ENCODE assay signal across 15 cellular contexts in genomic region chr20:62511300-62511914, GRCh38. TPM values are rescaled to one million over a fixed set of nuclear protein-coding genes. Genes with fewer than 3 reads are reported as not detected.
"Had no signal": no experiment of that assay in that cellular context is flagged by ENCODE, and none has a peak within 500 bp of the region (broad histone marks: within the 10 kb centered on the region; RNA-seq: fewer than 3 reads in every experiment).

No MANE protein-coding gene starts in this region.

- H3K4me3 Mint-ChIP-seq: activated CD8-positive, alpha-beta memory T cell treated with anti-CD3 and anti-CD28 coated beads, Interleukin-2, amount 10 ng/mL, durations not matched to agents 7 days and 5 days; activated T-cell treated with anti-CD3 and anti-CD28 coated beads, Interleukin-2, amount 50 U/mL, for 24 hours; type B pancreatic cell had no signal

- H3K27me3 Mint-ChIP-seq: type B pancreatic cell had no signal

- H3K36me3 ChIP-seq: neutrophil had no signal

- H3K36me3 Mint-ChIP-seq: activated CD8-positive, alpha-beta memory T cell treated with anti-CD3 and anti-CD28 coated beads, Interleukin-2, amount 10 ng/mL, durations not matched to agents 7 days and 5 days; activated naive CD4-positive, alpha-beta T cell treated with anti-CD3 and anti-CD28 coated beads, Interleukin-2, amount 50 U/mL, for 72 hours; type B pancreatic cell had no signal

- H3K9me3 Mint-ChIP-seq: activated naive CD4-positive, alpha-beta T cell treated with anti-CD3 and anti-CD28 coated beads, Interleukin-2, amount 50 U/mL, for 72 hours; activated T-cell treated with anti-CD3 and anti-CD28 coated beads, Interleukin-2, amount 50 U/mL, for 24 hours; type B pancreatic cell had no signal

- H3K27ac ChIP-seq: neutrophil had no signal

- H3K9me3 ChIP-seq: neutrophil had no signal

- H3K27ac Mint-ChIP-seq: activated CD8-positive, alpha-beta memory T cell treated with anti-CD3 and anti-CD28 coated beads, Interleukin-2, amount 10 ng/mL, durations not matched to agents 7 days and 5 days; activated naive CD4-positive, alpha-beta T cell treated with anti-CD3 and anti-CD28 coated beads, Interleukin-2, amount 50 U/mL, for 72 hours; activated T-cell treated with anti-CD3 and anti-CD28 coated beads, Interleukin-2, amount 50 U/mL, for 24 hours; type B pancreatic cell had no signal

- H3K4me3 ChIP-seq: dorsolateral prefrontal cortex had no signal

- DNase-seq: activated CD4-positive, alpha-beta T cell treated with anti-CD3 and anti-CD28 coated beads for 1 hour; activated CD4-positive, alpha-beta T cell treated with anti-CD3 and anti-CD28 coated beads, Interleukin-2, amount 50 U/mL, for 48 hours; activated CD8-positive, alpha-beta memory T cell treated with anti-CD3 and anti-CD28 coated beads, Interleukin-2, amount 10 ng/mL, durations not matched to agents 7 days and 5 days; activated effector memory CD4-positive, alpha-beta T cell treated with Interleukin-2 at 50 U/mL for 16 hours; activated T-cell treated with anti-CD3 and anti-CD28 coated beads, Interleukin-2, amount 50 U/mL, for 24 hours; islet precursor cell; mesendoderm; right cardiac atrium; stimulated activated CD4-positive, alpha-beta T cell treated with anti-CD3 and anti-CD28 coated beads, Interleukin-2, amount 100 ng/mL, for 24 hours; stimulated activated naive CD4-positive, alpha-beta T cell; T-helper 9 cell had no signal

- H3K4me1 Mint-ChIP-seq: activated CD8-positive, alpha-beta memory T cell treated with anti-CD3 and anti-CD28 coated beads, Interleukin-2, amount 10 ng/mL, durations not matched to agents 7 days and 5 days had no signal

RNA-seq across cellular contexts. Expression of gene GATA5, which starts 35.6 kb away (rescaled TPM):
- total RNA-seq: activated CD8-positive, alpha-beta memory T cell treated with anti-CD3 and anti-CD28 coated beads, Interleukin-2, amount 10 ng/mL, durations not matched to agents 7 days and 5 days; activated naive CD4-positive, alpha-beta T cell treated with anti-CD3 and anti-CD28 coated beads, Interleukin-2, amount 50 U/mL, for 72 hours had no signal
